In genomic region chr7:45827731-45828130, GRCh38 we compare ENCODE assay signal across 2 cellular contexts. TPM values are rescaled to one million over a fixed set of nuclear protein-coding genes. Genes with fewer than 3 reads are reported as not detected.
"Had no signal": no experiment of that assay in that cellular context is flagged by ENCODE, and none has a peak within 500 bp of the region (broad histone marks: within the 10 kb centered on the region; RNA-seq: fewer than 3 reads in every experiment).

No MANE protein-coding gene starts in this region.

RNA-seq across cellular contexts. Expression of gene CCDC201, which starts 45.2 kb away (rescaled TPM):
- total RNA-seq: G401, GM12878 had no signal
